In the genomic region with DNA sequence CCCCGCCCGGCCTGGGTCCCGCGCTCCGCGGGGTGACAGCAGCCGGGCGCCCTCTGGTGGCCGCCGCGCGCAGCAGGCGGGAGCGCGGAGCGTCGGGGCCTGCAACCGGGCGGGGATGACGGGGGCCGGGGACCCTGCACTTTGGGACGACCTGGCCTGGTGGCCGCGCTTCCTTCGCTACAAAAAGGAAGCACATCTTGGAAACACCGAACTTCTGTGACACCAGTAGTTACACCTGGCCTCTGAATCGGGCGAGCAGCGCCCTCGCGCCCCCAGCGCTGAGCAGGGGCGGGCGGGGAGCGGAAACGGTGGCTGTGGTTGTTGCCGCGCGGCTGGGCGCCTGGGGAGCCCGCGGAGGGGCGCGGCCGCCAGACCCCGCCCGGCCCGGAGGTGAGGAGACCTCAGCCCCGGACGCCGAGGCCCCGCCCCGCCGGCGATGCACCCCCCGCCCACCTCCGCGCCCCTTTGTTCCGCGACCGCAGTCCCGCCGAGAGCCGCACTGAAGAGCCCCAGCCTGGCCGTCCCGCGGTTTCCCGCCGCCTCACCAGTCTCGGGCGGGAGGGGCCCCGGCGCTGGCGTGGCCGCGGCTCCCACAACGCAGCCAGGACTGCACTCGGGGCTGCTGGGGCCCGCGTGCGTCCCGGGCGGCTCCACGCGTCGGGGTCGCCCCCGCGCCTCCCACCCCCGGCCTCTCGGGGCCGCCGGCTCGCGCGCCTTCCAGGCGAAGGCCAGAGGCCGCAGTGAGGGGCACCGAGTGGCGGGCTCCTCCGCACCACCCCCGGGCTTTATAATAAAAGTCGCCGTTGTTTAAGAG, we compare ENCODE assay signal across 8 cellular contexts. TPM values are rescaled to one million over a fixed set of nuclear protein-coding genes. Genes with fewer than 3 reads are reported as not detected.
DNase-seq lines count a peak whose midpoint lies in the region; ATAC-seq and TF ChIP-seq lines count a peak whose summit lies in the region.

No MANE protein-coding gene starts in this region.

- H3K36me3 ChIP-seq in Karpas-422 (ENCODE audit: insufficient read depth, low read length) = no peaks in the 10 kb centered on the region
- H3K36me3 ChIP-seq in left ventricle myocardium inferior = no peaks in the 10 kb centered on the region

- DNase-seq in G401 (ENCODE audit: low spot score) (peak; percentile 64), Karpas-422 (peak; percentile 84), SK-N-DZ (ENCODE audit: low spot score) (peak; percentile 78), left ventricle myocardium inferior (peak; percentile 66), retina (peak; percentile 92), middle frontal gyrus (ENCODE audit: extremely low spot score, low spot score) (no peak)
- DNase-seq in activated naive CD4-positive, alpha-beta T cell treated with anti-CD3 and anti-CD28 coated beads, Interleukin-2, amount 50 U/mL, for 16 hours = peak; percentile 77

- H3K4me3 ChIP-seq in Karpas-422 (ENCODE audit: low read length) = peak overlapping the region; percentile 75
- peak overlapping the region; percentile 81 for H3K4me3 ChIP-seq in left ventricle myocardium inferior

- H3K4me1 ChIP-seq in Karpas-422 (ENCODE audit: low read length) (peaks cover 34% of the 10 kb centered on the region), left ventricle myocardium inferior (peaks cover 19% of the 10 kb centered on the region)

- intact Hi-C loops in left ventricle myocardium inferior (cut with micrococcal nuclease) = loop anchor here (5.0 kb wide), 1 partner anchor 54 kb away; no protein-coding TSS in a partner anchor

- no peaks in the 10 kb centered on the region for H3K27me3 ChIP-seq in Karpas-422 (ENCODE audit: low read length)
- no peaks in the 10 kb centered on the region for H3K27me3 ChIP-seq in left ventricle myocardium inferior (ENCODE audit: low read depth)

- H4K20me1 ChIP-seq in Karpas-422 (ENCODE audit: insufficient read depth, low read depth, low read length) = no peaks in the 10 kb centered on the region

- no peaks in the 10 kb centered on the region for H3K9me2 ChIP-seq in Karpas-422 (replicated peaks; ENCODE audit: insufficient read depth, low read length)

- TF ChIP-seq CTCF in left ventricle myocardium inferior (IDR thresholded peaks at IDR 0.05; ENCODE audit: borderline replicate concordance) = peak; percentile 95

- ATAC-seq in GM21786 (IDR thresholded peaks at IDR 0.05; ENCODE audit: unreplicated experiment) = peak; percentile 43

- H3K27ac ChIP-seq in Karpas-422 (ENCODE audit: low read length) = peak overlapping the region; percentile 64
- peak overlapping the region; percentile 81 for H3K27ac ChIP-seq in left ventricle myocardium inferior (replicated peaks)

- H3K9ac ChIP-seq in Karpas-422 (ENCODE audit: low read length) = peak overlapping the region; percentile 73

- H3K4me2 ChIP-seq in Karpas-422 (ENCODE audit: low read depth, low read length, poor library complexity, severe bottlenecking) = peak overlapping the region; percentile 95

- in situ Hi-C loops in G401 (cut with HindIII; ENCODE audit: low sequenced_read_pairs) = no loop called here

- no peaks in the 10 kb centered on the region for H3K9me3 ChIP-seq in Karpas-422 (ENCODE audit: low read length)
- no peaks in the 10 kb centered on the region for H3K9me3 ChIP-seq in left ventricle myocardium inferior (replicated peaks)

- H2AFZ ChIP-seq in Karpas-422 (ENCODE audit: low read length) = peak overlapping the region; percentile 82

- H3K79me2 ChIP-seq in Karpas-422 (ENCODE audit: low read length) = no peaks in the 10 kb centered on the region

RNA-seq across cellular contexts. Expression of gene H3-3A, which starts 59.3 kb away (rescaled TPM):
- total RNA-seq in G401 (2014; rRNA removed; shearing (Covaris generic)) = 250 and 310 TPM in 2 replicates
- total RNA-seq in Karpas-422 (2014; rRNA removed; shearing (Covaris generic); ENCODE audit: low replicate concordance) = 236 and 436 TPM in 2 replicates
- 922 and 989 TPM in 2 replicates for polyA plus RNA-seq in SK-N-DZ (2014; cell fraction: cytosol; rRNA removed)
- polyA plus RNA-seq in SK-N-DZ (2014; cell fraction: nucleus; rRNA removed) = 546 and 570 TPM in 2 replicates
- 324 TPM for total RNA-seq in left ventricle myocardium inferior
